In the genomic region with DNA sequence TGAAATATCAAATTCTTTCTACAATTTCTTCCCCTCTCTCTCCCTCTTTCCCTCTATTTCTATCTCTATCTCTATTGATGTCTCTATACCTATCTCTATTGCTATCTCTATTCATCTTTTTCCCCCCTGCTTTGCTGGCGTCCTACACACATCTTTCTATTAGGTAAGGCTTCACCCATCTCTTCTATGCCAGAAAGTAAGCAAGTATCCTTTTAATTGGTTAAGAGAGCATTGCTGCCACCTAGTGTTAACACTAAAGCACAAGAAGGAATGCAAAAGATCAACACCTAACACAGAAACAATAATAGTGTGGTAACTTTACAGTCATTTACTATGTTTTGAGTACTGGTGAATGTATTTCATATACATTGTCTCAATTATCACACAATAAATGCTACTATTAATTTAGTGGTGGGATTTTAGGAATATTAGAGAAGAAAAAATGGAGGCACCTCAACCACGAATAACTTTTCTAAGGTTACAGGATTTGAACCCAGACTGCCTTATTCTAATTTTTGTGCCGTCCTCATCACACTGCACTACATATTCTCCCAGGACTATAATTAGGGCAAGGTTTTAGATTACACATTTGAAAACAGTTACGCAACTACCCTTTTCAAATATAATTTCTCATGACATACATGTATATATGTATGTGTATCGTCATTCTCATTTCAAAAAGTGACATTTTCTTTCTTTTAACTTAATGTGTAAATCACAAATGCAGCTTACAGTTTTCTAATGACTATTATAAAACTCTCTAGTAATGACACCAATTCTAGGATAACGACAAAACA, we compare ENCODE assay signal across 9 cellular contexts. TPM values are rescaled to one million over a fixed set of nuclear protein-coding genes. Genes with fewer than 3 reads are reported as not detected.
DNase-seq lines count a peak whose midpoint lies in the region; ATAC-seq, FAIRE-seq and TF ChIP-seq lines count a peak whose summit lies in the region.
"Had no signal": no experiment of that assay in that cellular context is flagged by ENCODE, and none has a peak within 500 bp of the region (broad histone marks: within the 10 kb centered on the region; RNA-seq: fewer than 3 reads in every experiment).

No MANE protein-coding gene starts in this region.

- H3K27me3 Mint-ChIP-seq in MCF 10A (ENCODE audit: insufficient read depth, unreplicated experiment): no peaks in the 10 kb centered on the region

- ATAC-seq in thoracic aorta (ENCODE audit: insufficient number of reproducible peaks, low FRiP score, low read depth): no peak

- no TSS peak for BruUV-seq in MCF 10A (replicated peaks; lab: Mats Ljungman, UMichigan)

- no peak overlapping the region for H3K9ac ChIP-seq in kidney (ENCODE audit: low read length in 2 of 2)

- CTCF ChIA-PET in MCF 10A (lab: Yijun Ruan, JAX): interaction anchor here (0.5 to 5.3 kb wide), 12 partner anchors 9 to 400 kb away, joined by 3 to 46 read pairs (median 4); partner anchors contain the start of gene PTPN13

- H3K4me1 Mint-ChIP-seq in MCF 10A (ENCODE audit: insufficient read depth, unreplicated experiment): peaks cover 7% of the 10 kb centered on the region

- POLR2A ChIA-PET in MCF 10A (lab: Yijun Ruan, JAX): interaction anchor here (0.6 to 1.5 kb wide), 4 partner anchors 93 to 400 kb away, joined by 4 to 5 read pairs (median 4); partner anchors contain the start of gene PTPN13

- no peak overlapping the region for H3K27ac Mint-ChIP-seq in MCF 10A (ENCODE audit: low read depth, unreplicated experiment)
- H3K27ac Mint-ChIP-seq: T-cell had no signal

- DNase-seq in D341Med (ENCODE audit: low spot score): peak; percentile 40
- DNase-seq in GM19240 (ENCODE audit: insufficient read length, low spot score): peak; percentile 23
- peak; percentile 35 for DNase-seq in HPDE6-E6E7 (ENCODE audit: extremely low spot score)
- DNase-seq in NCI-H82 treated with DMSO at 0.1 percent for 48 hours (lab: John Stamatoyannopoulos, UW; ENCODE audit: unreplicated experiment): peak; percentile 58
- DNase-seq in MCF 10A (ENCODE audit: unreplicated experiment): peak; percentile 83
- DNase-seq in kidney: no peak
- no peak for DNase-seq in thoracic aorta (ENCODE audit: low spot score)
- no peak for DNase-seq in posterior vena cava (ENCODE audit: low spot score)

- no peak overlapping the region for H3K4me3 Mint-ChIP-seq in MCF 10A (ENCODE audit: unreplicated experiment)
- H3K4me3 Mint-ChIP-seq: T-cell had no signal

- peaks cover 0 to 2% of the 10 kb centered on the region in 2 donors for H3K4me1 ChIP-seq in kidney (ENCODE audit: control insufficient read depth in 1 of 2, insufficient read depth in 1 of 2, low read depth in 1 of 2, low read length in 2 of 2)
- H3K4me1 ChIP-seq in thoracic aorta (ENCODE audit: control insufficient read depth in 1 of 2, low read depth in 2 of 2): peaks cover 0 to 6% of the 10 kb centered on the region in 2 donors

- FAIRE-seq in kidney (lab: Jason Lieb, UNC): peak; percentile 98

- H3K36me3 ChIP-seq in kidney (ENCODE audit: control insufficient read depth in 1 of 2, insufficient read depth in 2 of 2, low read length in 2 of 2): no peaks in the 10 kb centered on the region
- no peaks in the 10 kb centered on the region for H3K36me3 ChIP-seq in thoracic aorta

- no peak overlapping the region for H3K27ac ChIP-seq in kidney (ENCODE audit: low read depth in 2 of 2, low read length in 2 of 2)
- H3K27ac ChIP-seq in thoracic aorta: no peak overlapping the region

- intact Hi-C loops in MCF 10A (cut with micrococcal nuclease) (loop anchor here (1.0 to 10.0 kb wide), 5 partner anchors 91 to 571 kb away; no protein-coding TSS in a partner anchor), kidney (cut with DNase I) (no loop called here), posterior vena cava (cut with DNase I) (loop anchor here in 1 of 2 donors (5.0 kb wide), 1 partner anchor 394 kb away; no protein-coding TSS in a partner anchor)

- H3K9me3 ChIP-seq in kidney (ENCODE audit: control insufficient read depth in 1 of 2, low read length in 2 of 2): no peaks in the 10 kb centered on the region
- no peaks in the 10 kb centered on the region for H3K9me3 ChIP-seq in thoracic aorta

- H3K4me3 ChIP-seq in kidney (ENCODE audit: low read length in 2 of 2) (no peak overlapping the region), thoracic aorta (no peak overlapping the region)

- no peaks in the 10 kb centered on the region for H3K27me3 ChIP-seq in thoracic aorta (replicated peaks; ENCODE audit: insufficient read depth)

- H3K36me3 Mint-ChIP-seq in MCF 10A (ENCODE audit: insufficient read depth, unreplicated experiment): no peaks in the 10 kb centered on the region
- H3K36me3 Mint-ChIP-seq: T-cell had no signal

- H3K9me3 Mint-ChIP-seq in MCF 10A (ENCODE audit: unreplicated experiment): no peaks in the 10 kb centered on the region
- H3K9me3 Mint-ChIP-seq: T-cell had no signal

- peak; percentile 61 for TF ChIP-seq CTCF in MCF 10A (IDR thresholded peaks at IDR 0.05; ENCODE audit: unreplicated experiment)
- TF ChIP-seq CTCF in kidney (IDR thresholded peaks at IDR 0.05; ENCODE audit: borderline replicate concordance, extremely low read depth, insufficient read depth): peak; percentile 78
- TF ChIP-seq CTCF in thoracic aorta (IDR thresholded peaks at IDR 0.05): peak; percentile 64

RNA-seq across cellular contexts. Expression of gene C4orf36, which starts 3.7 kb away (rescaled TPM):
- total RNA-seq in MCF 10A (2022) (2.9 and 3.5 TPM in 2 replicates), kidney (2.0 TPM), thoracic aorta (not detected), posterior vena cava (under 1 TPM; 0.57 to 0.93 TPM)
- not detected for polyA plus RNA-seq in kidney (ENCODE audit: insufficient read depth, low read depth, low replicate concordance)

RNA-seq across cellular contexts. Expression of gene AFF1, which starts 38.9 kb away (rescaled TPM):
- 56.2 and 61.9 TPM in 2 replicates for total RNA-seq in MCF 10A (2022)
- 187 TPM for total RNA-seq in kidney
- 13.4 TPM for polyA plus RNA-seq in kidney (ENCODE audit: insufficient read depth, low read depth, low replicate concordance)
- 10 to 100 TPM; 51.9 to 93.2 TPM for total RNA-seq in thoracic aorta
- 10 to 100 TPM; 89.5 to 97.5 TPM for total RNA-seq in posterior vena cava

RNA-seq across cellular contexts. Expression of gene SLC10A6, which starts 46.7 kb away (rescaled TPM):
- total RNA-seq in MCF 10A (2022) (not detected in 2 replicates), kidney (1.4 TPM), thoracic aorta (10 to 100 TPM in 1 of 2 donors, 1 to 10 TPM in 1; 4.2 to 12.0 TPM), posterior vena cava (1 to 10 TPM; 2.8 to 3.6 TPM)
- not detected for polyA plus RNA-seq in kidney (ENCODE audit: insufficient read depth, low read depth, low replicate concordance)
- total RNA-seq: T-cell had no signal

Comparison
In these comparisons a context has a peak if more than half of its experiments do, and no peak if none do; other contexts are left out.
1. DNase-seq: peak in D341Med (single experiment), GM19240 (single experiment), HPDE6-E6E7 (single experiment), NCI-H82 treated with DMSO at 0.1 percent for 48 hours (single experiment) and MCF 10A (single experiment); none in kidney (single experiment), thoracic aorta (single experiment) and posterior vena cava (single experiment).
2. Peak in every context shown above with its lines, with median percentiles within 50 percentile points of each other: CTCF ChIP-seq.